9 cellular contexts compared by ENCODE assay signal in genomic region chr6:26502169-26502568, GRCh38. TPM values are rescaled to one million over a fixed set of nuclear protein-coding genes. Genes with fewer than 3 reads are reported as not detected.
DNase-seq lines count a peak whose midpoint lies in the region; ATAC-seq and TF ChIP-seq lines count a peak whose summit lies in the region.
"Had no signal": no experiment of that assay in that cellular context is flagged by ENCODE, and none has a peak within 500 bp of the region (broad histone marks: within the 10 kb centered on the region; RNA-seq: fewer than 3 reads in every experiment).

No MANE protein-coding gene starts in this region.

- no peaks in the 10 kb centered on the region for H3K36me3 Mint-ChIP-seq in activated T-helper 2 cell treated with anti-CD3 and anti-CD28 coated beads, Interferon-gamma antibody, Interleukin-2, Interleukin-4, amounts not matched to agents 10 μg/mL and 5 μg/mL and 100 μg/mL, durations not matched to agents 14 hours and 24 hours and 36 hours (ENCODE audit: low read depth)
- H3K36me3 Mint-ChIP-seq in neural crest cell (ENCODE audit: low read depth), result peaks cover 2% of the 10 kb centered on the region

- TF ChIP-seq CTCF in neural crest cell (conservative IDR thresholded peaks at IDR 0.05), result no peak

- H3K27ac Mint-ChIP-seq in activated T-helper 2 cell treated with anti-CD3 and anti-CD28 coated beads, Interferon-gamma antibody, Interleukin-2, Interleukin-4, amounts not matched to agents 10 μg/mL and 5 μg/mL and 100 μg/mL, durations not matched to agents 14 hours and 24 hours and 36 hours, result no peak overlapping the region
- no peak overlapping the region for H3K27ac Mint-ChIP-seq in neural crest cell (ENCODE audit: unreplicated experiment)

- H3K4me3 Mint-ChIP-seq in activated T-helper 2 cell treated with anti-CD3 and anti-CD28 coated beads, Interferon-gamma antibody, Interleukin-2, Interleukin-4, amounts not matched to agents 10 μg/mL and 5 μg/mL and 100 μg/mL, durations not matched to agents 14 hours and 24 hours and 36 hours (ENCODE audit: low read depth), result peak overlapping the region; percentile 67
- H3K4me3 Mint-ChIP-seq in neural crest cell, result peak overlapping the region; percentile 15

- DNase-seq in NCI-H345 treated with DMSO at 0.1 percent for 48 hours (lab: John Stamatoyannopoulos, UW; ENCODE audit: unreplicated experiment), result peak; percentile 24
- DNase-seq in NCI-H345 (lab: John Stamatoyannopoulos, UW), result no peak
- DNase-seq in activated T-helper 2 cell treated with anti-CD3 and anti-CD28 coated beads, Interferon-gamma antibody, Interleukin-2, Interleukin-4, amounts not matched to agents 10 μg/mL and 5 μg/mL and 100 μg/mL, durations not matched to agents 14 hours and 24 hours and 36 hours (ENCODE audit: low spot score), result no peak
- DNase-seq in neural crest cell (ENCODE audit: low read depth, low spot score), result no peak
- no peak for DNase-seq in AG20443 (ENCODE audit: low spot score)

- ATAC-seq in HG02852 (IDR thresholded peaks at IDR 0.05; ENCODE audit: unreplicated experiment) (peak; percentile 79), GM21825 (IDR thresholded peaks at IDR 0.05; ENCODE audit: unreplicated experiment) (no peak), HG03432 (IDR thresholded peaks at IDR 0.05; ENCODE audit: unreplicated experiment) (no peak)

- H3K9me3 Mint-ChIP-seq in activated T-helper 2 cell treated with anti-CD3 and anti-CD28 coated beads, Interferon-gamma antibody, Interleukin-2, Interleukin-4, amounts not matched to agents 10 μg/mL and 5 μg/mL and 100 μg/mL, durations not matched to agents 14 hours and 24 hours and 36 hours, result no peaks in the 10 kb centered on the region
- no peaks in the 10 kb centered on the region for H3K9me3 Mint-ChIP-seq in neural crest cell

- H3K27me3 Mint-ChIP-seq in activated T-helper 2 cell treated with anti-CD3 and anti-CD28 coated beads, Interferon-gamma antibody, Interleukin-2, Interleukin-4, amounts not matched to agents 10 μg/mL and 5 μg/mL and 100 μg/mL, durations not matched to agents 14 hours and 24 hours and 36 hours (ENCODE audit: low read depth), result peaks cover 51% of the 10 kb centered on the region
- peaks cover 65% of the 10 kb centered on the region for H3K27me3 Mint-ChIP-seq in neural crest cell (ENCODE audit: low read depth)

- peaks cover 21% of the 10 kb centered on the region for H3K4me1 Mint-ChIP-seq in activated T-helper 2 cell treated with anti-CD3 and anti-CD28 coated beads, Interferon-gamma antibody, Interleukin-2, Interleukin-4, amounts not matched to agents 10 μg/mL and 5 μg/mL and 100 μg/mL, durations not matched to agents 14 hours and 24 hours and 36 hours (ENCODE audit: low read depth)
- peaks cover 11% of the 10 kb centered on the region for H3K4me1 Mint-ChIP-seq in neural crest cell

- intact Hi-C loops in activated T-helper 2 cell treated with anti-CD3 and anti-CD28 coated beads, Interferon-gamma antibody, Interleukin-2, Interleukin-4, amounts not matched to agents 10 μg/mL and 5 μg/mL and 100 μg/mL, durations not matched to agents 14 hours and 24 hours and 36 hours (cut with micrococcal nuclease), result no loop called here

RNA-seq across cellular contexts. Expression of gene BTN1A1, which starts 2.1 kb away (rescaled TPM):
- not detected in 2 replicates for total RNA-seq in activated T-helper 2 cell treated with anti-CD3 and anti-CD28 coated beads, Interferon-gamma antibody, Interleukin-2, Interleukin-4, amounts not matched to agents 10 μg/mL and 5 μg/mL and 100 μg/mL, durations not matched to agents 14 hours and 24 hours and 36 hours
- total RNA-seq in neural crest cell, result not detected in 2 replicates
- total RNA-seq: myocyte had no signal

RNA-seq across cellular contexts. Expression of gene HMGN4, which starts 36.0 kb away (rescaled TPM):
- total RNA-seq in activated T-helper 2 cell treated with anti-CD3 and anti-CD28 coated beads, Interferon-gamma antibody, Interleukin-2, Interleukin-4, amounts not matched to agents 10 μg/mL and 5 μg/mL and 100 μg/mL, durations not matched to agents 14 hours and 24 hours and 36 hours, result 92.2 and 99.4 TPM in 2 replicates
- 49.7 and 50.1 TPM in 2 replicates for total RNA-seq in neural crest cell

RNA-seq across cellular contexts. Expression of gene BTN2A1, which starts 44.4 kb away (rescaled TPM):
- total RNA-seq in activated T-helper 2 cell treated with anti-CD3 and anti-CD28 coated beads, Interferon-gamma antibody, Interleukin-2, Interleukin-4, amounts not matched to agents 10 μg/mL and 5 μg/mL and 100 μg/mL, durations not matched to agents 14 hours and 24 hours and 36 hours, result 20.2 and 23.0 TPM in 2 replicates
- total RNA-seq in neural crest cell, result 25.2 and 25.8 TPM in 2 replicates
